ENCODE assay signal across 17 cellular contexts in the genomic region with DNA sequence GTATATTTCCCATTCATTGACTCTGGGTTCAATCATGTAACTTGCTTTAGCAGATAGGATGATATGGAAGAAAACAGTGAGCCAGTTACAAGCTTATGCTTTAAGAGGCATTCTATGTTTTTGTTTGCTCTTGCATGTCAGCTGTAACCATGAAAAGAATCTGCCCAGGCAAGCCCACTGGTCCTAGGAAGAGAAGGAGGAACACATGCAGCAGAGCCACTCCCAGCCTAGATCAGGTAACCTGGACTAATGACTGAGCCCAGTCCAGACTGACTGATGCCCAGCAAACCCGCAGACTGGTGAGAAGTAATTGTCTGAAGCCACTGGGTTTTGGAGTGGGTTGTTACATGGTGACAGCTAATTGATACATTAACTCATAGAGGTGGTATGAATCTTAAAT.
DNase-seq lines count a peak whose midpoint lies in the region; ATAC-seq and TF ChIP-seq lines count a peak whose summit lies in the region.
"Had no signal": no experiment of that assay in that cellular context is flagged by ENCODE, and none has a peak within 500 bp of the region (broad histone marks: within the 10 kb centered on the region; RNA-seq: fewer than 3 reads in every experiment).

No MANE protein-coding gene starts in this region.

- no peak overlapping the region for H3K4me3 ChIP-seq in epithelial cell of esophagus (ENCODE audit: low read length)
- H3K4me3 ChIP-seq: colonic mucosa, GM23338, heart right ventricle had no signal

- intact Hi-C loops in posterior vena cava (cut with DNase I) = no loop called here

- no peaks in the 10 kb centered on the region for H3K36me3 Mint-ChIP-seq in osteocyte (ENCODE audit: unreplicated experiment)
- H3K36me3 Mint-ChIP-seq in activated CD8-positive, alpha-beta T cell treated with anti-CD3 and anti-CD28 coated beads, Interleukin-2, amount 10 ng/mL, durations not matched to agents 7 days and 5 days (ENCODE audit: low read depth) = no peaks in the 10 kb centered on the region
- H3K36me3 Mint-ChIP-seq: natural killer cell treated with Interleukin-12 subunit alpha and Interleukin-12 subunit beta and Interleukin-15 and Interleukin-18, amount 100 ng/mL, for 72 hours had no signal

- peaks cover 4% of the 10 kb centered on the region for H3K9me3 Mint-ChIP-seq in osteocyte (ENCODE audit: unreplicated experiment)
- no peaks in the 10 kb centered on the region for H3K9me3 Mint-ChIP-seq in activated CD8-positive, alpha-beta T cell treated with anti-CD3 and anti-CD28 coated beads, Interleukin-2, amount 10 ng/mL, durations not matched to agents 7 days and 5 days (ENCODE audit: insufficient read depth)
- H3K9me3 Mint-ChIP-seq: GM23338; natural killer cell treated with Interleukin-12 subunit alpha and Interleukin-12 subunit beta and Interleukin-15 and Interleukin-18, amount 100 ng/mL, for 72 hours; T-helper 1 cell treated with Interleukin-12 subunit alpha and Interleukin-12 subunit beta and Interleukin-4 antibody, amounts not matched to agents 30 μg/mL and 1 μg/mL, for 36 hours had no signal

- CTCF ChIA-PET in activated CD8-positive, alpha-beta T cell treated with anti-CD3 and anti-CD28 coated beads, Interleukin-2, amount 10 ng/mL, durations not matched to agents 7 days and 5 days (lab: Charles Lee) = no interaction called here

- H3K4me3 Mint-ChIP-seq in osteocyte (ENCODE audit: unreplicated experiment) = no peak overlapping the region
- no peak overlapping the region for H3K4me3 Mint-ChIP-seq in activated CD8-positive, alpha-beta T cell treated with anti-CD3 and anti-CD28 coated beads, Interleukin-2, amount 10 ng/mL, durations not matched to agents 7 days and 5 days
- H3K4me3 Mint-ChIP-seq: GM23338; natural killer cell treated with Interleukin-12 subunit alpha and Interleukin-12 subunit beta and Interleukin-15 and Interleukin-18, amount 100 ng/mL, for 72 hours; T-helper 1 cell treated with Interleukin-12 subunit alpha and Interleukin-12 subunit beta and Interleukin-4 antibody, amounts not matched to agents 30 μg/mL and 1 μg/mL, for 36 hours had no signal

- POLR2A ChIA-PET in activated CD8-positive, alpha-beta T cell treated with anti-CD3 and anti-CD28 coated beads, Interleukin-2, amount 10 ng/mL, durations not matched to agents 7 days and 5 days (lab: Charles Lee) = no interaction called here

- peak overlapping the region; percentile 51 for H3K27ac Mint-ChIP-seq in osteocyte (ENCODE audit: unreplicated experiment)
- H3K27ac Mint-ChIP-seq in activated CD8-positive, alpha-beta T cell treated with anti-CD3 and anti-CD28 coated beads, Interleukin-2, amount 10 ng/mL, durations not matched to agents 7 days and 5 days = no peak overlapping the region
- H3K27ac Mint-ChIP-seq: GM23338; natural killer cell treated with Interleukin-12 subunit alpha and Interleukin-12 subunit beta and Interleukin-15 and Interleukin-18, amount 100 ng/mL, for 72 hours; T-helper 1 cell treated with Interleukin-12 subunit alpha and Interleukin-12 subunit beta and Interleukin-4 antibody, amounts not matched to agents 30 μg/mL and 1 μg/mL, for 36 hours had no signal

- ATAC-seq in HG02759 (IDR thresholded peaks at IDR 0.05; ENCODE audit: unreplicated experiment) (peak; percentile 46), HG02678 (IDR thresholded peaks at IDR 0.05; ENCODE audit: unreplicated experiment) (no peak)
- no peak for ATAC-seq in activated CD8-positive, alpha-beta T cell treated with anti-CD3 and anti-CD28 coated beads, Interleukin-2, amount 10 ng/mL, durations not matched to agents 7 days and 5 days
- ATAC-seq: GM23338; heart right ventricle; left ventricle myocardium superior; natural killer cell treated with Interleukin-12 subunit alpha and Interleukin-12 subunit beta and Interleukin-15 and Interleukin-18, amount 100 ng/mL, for 72 hours had no signal

- H3K4me1 Mint-ChIP-seq in osteocyte (ENCODE audit: unreplicated experiment) = peaks cover 25% of the 10 kb centered on the region
- no peaks in the 10 kb centered on the region for H3K4me1 Mint-ChIP-seq in activated CD8-positive, alpha-beta T cell treated with anti-CD3 and anti-CD28 coated beads, Interleukin-2, amount 10 ng/mL, durations not matched to agents 7 days and 5 days (ENCODE audit: low read depth)
- H3K4me1 Mint-ChIP-seq: GM23338 had no signal

- DNase-seq in NCI-H2171 treated with DMSO at 0.1 percent for 48 hours (lab: John Stamatoyannopoulos, UW) = peak; percentile 62
- peak; percentile 90 for DNase-seq in epithelial cell of esophagus (ENCODE audit: low read depth)
- DNase-seq in osteocyte (ENCODE audit: extremely low spot score, unreplicated experiment) = no peak
- no peak for DNase-seq in activated CD8-positive, alpha-beta T cell treated with anti-CD3 and anti-CD28 coated beads, Interleukin-2, amount 10 ng/mL, durations not matched to agents 7 days and 5 days
- no peak for DNase-seq in posterior vena cava (ENCODE audit: low spot score)
- no peak for DNase-seq in mucosa of gallbladder (ENCODE audit: low spot score)
- DNase-seq: activated CD4-positive, alpha-beta T cell treated with anti-CD3 and anti-CD28 coated beads for 1 hour; colonic mucosa; GF-D8; heart right ventricle; left ventricle myocardium superior; NCI-H524 had no signal

- TF ChIP-seq CTCF in epithelial cell of esophagus (IDR thresholded peaks at IDR 0.05; ENCODE audit: insufficient read depth, low read depth, low read length, missing control alignments) (no peak), osteocyte (IDR thresholded peaks at IDR 0.05) (no peak)

- H3K27me3 Mint-ChIP-seq in osteocyte (ENCODE audit: unreplicated experiment) = no peaks in the 10 kb centered on the region
- peaks cover 7% of the 10 kb centered on the region for H3K27me3 Mint-ChIP-seq in activated CD8-positive, alpha-beta T cell treated with anti-CD3 and anti-CD28 coated beads, Interleukin-2, amount 10 ng/mL, durations not matched to agents 7 days and 5 days (ENCODE audit: low read depth)

Comparison
In these comparisons a context has a peak if more than half of its experiments do, and no peak if none do; other contexts are left out.
1. DNase-seq: peak in NCI-H2171 treated with DMSO at 0.1 percent for 48 hours (single experiment) and epithelial cell of esophagus (single experiment); none in osteocyte (single experiment), activated CD8-positive, alpha-beta T cell treated with anti-CD3 and anti-CD28 coated beads, Interleukin-2, amount 10 ng/mL, durations not matched to agents 7 days and 5 days (single experiment), posterior vena cava (single experiment) and mucosa of gallbladder (single experiment).